Comparison of ENCODE assay signal across 1 cellular context in genomic region chr3:122383915-122384697, GRCh38.
A peak's percentile ranks its signal among the peaks of the same experiment; 100 is the strongest.
TF ChIP-seq lines count a peak whose summit lies in the region.

Gene FAM162A, plus strand, starts transcription at chr3:122384182. Its CDS starts 84 bp downstream, at chr3:122384266.

TF ChIP-seq in GM12878, 131 proteins besides CTCF, POLR2A, EP300 and RAD21 (continued from another document and continues in another):
- TF ChIP-seq POLR2AphosphoS5 (IDR thresholded peaks at IDR 0.05; ENCODE audit: low read length) (peak; percentile 95), NBN (IDR thresholded peaks at IDR 0.05) (peak; percentile 86), HDAC2 (IDR thresholded peaks at IDR 0.05) (no peak), NR2C1 (IDR thresholded peaks at IDR 0.05) (no peak), GATAD2B (conservative IDR thresholded peaks at IDR 0.05; ENCODE audit: low read depth) (peak; percentile 95), SPI1 (IDR thresholded peaks at IDR 0.05; ENCODE audit: borderline replicate concordance, insufficient read depth, low read depth, low read length) (peak; percentile 60), TBL1XR1 (IDR thresholded peaks at IDR 0.05; ENCODE audit: low read depth, low read length) (peak; percentile 3; the same call in 1 of the 2 replicates), CBX5 (IDR thresholded peaks at IDR 0.05; ENCODE audit: low read depth) (no peak), NRF1 (conservative IDR thresholded peaks at IDR 0.05; ENCODE audit: low read depth, low read length) (peak; percentile 47; the same call in 1 of the 2 replicates), RELB (IDR thresholded peaks at IDR 0.05; ENCODE audit: low read depth) (peak; percentile 87), SRF (IDR thresholded peaks at IDR 0.05; ENCODE audit: low read depth in 2 of 2, low read length in 2 of 2) (no peak), PAX5 (IDR thresholded peaks at IDR 0.05; ENCODE audit: borderline replicate concordance, low read depth, low read length) (peak; percentile 61; the same call in 1 of the 2 replicates), YY1 (IDR thresholded peaks at IDR 0.05; ENCODE audit: low read depth, low read length) (peak; percentile 91), PAX8 (IDR thresholded peaks at IDR 0.05) (no peak), BCL3 (IDR thresholded peaks at IDR 0.05; ENCODE audit: borderline replicate concordance, insufficient read depth, low read depth, low read length, poor library complexity, severe bottlenecking) (no peak), TCF3 (IDR thresholded peaks at IDR 0.05; ENCODE audit: borderline replicate concordance, insufficient read depth, low read depth, low read length) (peak; percentile 46; the same call in 1 of the 2 replicates), CREM (IDR thresholded peaks at IDR 0.05; ENCODE audit: low read depth) (peak; percentile 69; the same call in 1 of the 2 replicates), ATF7 (IDR thresholded peaks at IDR 0.05; ENCODE audit: low read depth) (peak; percentile 62; the same call in 1 of the 2 replicates), MEF2A (IDR thresholded peaks at IDR 0.05; ENCODE audit: insufficient read depth, low read depth, low read length) (no peak), IRF5 (IDR thresholded peaks at IDR 0.05; ENCODE audit: borderline replicate concordance) (no peak), ZNF207 (IDR thresholded peaks at IDR 0.05; ENCODE audit: borderline replicate concordance) (peak; percentile 54; the same call in 1 of the 2 replicates), HDGF (IDR thresholded peaks at IDR 0.05) (peak; percentile 85; the same call in 1 of the 2 replicates), ZNF217 (IDR thresholded peaks at IDR 0.05) (0 out of 2 replicates have a peak, but pooled peaks have one; percentile 46), POU2F2 (IDR thresholded peaks at IDR 0.05; ENCODE audit: borderline replicate concordance, low read depth, low read length) (peak; percentile 50; the same call in 2 of the 3 replicates), LARP7 (IDR thresholded peaks at IDR 0.05) (peak; percentile 89), TAF1 (IDR thresholded peaks at IDR 0.05; ENCODE audit: borderline replicate concordance, low read depth, low read length) (peak; percentile 71), IKZF1 (conservative IDR thresholded peaks at IDR 0.05) (peak; percentile 97), EGR1 (IDR thresholded peaks at IDR 0.05; ENCODE audit: borderline replicate concordance in 1 of 2, low read depth in 2 of 2, low read length in 2 of 2) (peak; percentile 51 to 90; a peak in 2 of 3 replicates), SMAD1 (IDR thresholded peaks at IDR 0.05; ENCODE audit: low read depth, partially characterized antibody) (no peak), RAD51 (IDR thresholded peaks at IDR 0.05) (no peak), BACH1 (IDR thresholded peaks at IDR 0.05; ENCODE audit: borderline replicate concordance) (peak; percentile 92; the same call in 1 of the 2 replicates), STAT1 (conservative IDR thresholded peaks at IDR 0.05) (peak; percentile 81; the same call in 1 of the 2 replicates)
- TF ChIP-seq, protein P1, sequence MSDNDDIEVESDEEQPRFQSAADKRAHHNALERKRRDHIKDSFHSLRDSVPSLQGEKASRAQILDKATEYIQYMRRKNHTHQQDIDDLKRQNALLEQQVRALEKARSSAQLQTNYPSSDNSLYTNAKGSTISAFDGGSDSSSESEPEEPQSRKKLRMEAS (IDR thresholded peaks at IDR 0.05; ENCODE audit: low read depth, low read length) = peak; percentile 95
- TF ChIP-seq, protein P2, sequence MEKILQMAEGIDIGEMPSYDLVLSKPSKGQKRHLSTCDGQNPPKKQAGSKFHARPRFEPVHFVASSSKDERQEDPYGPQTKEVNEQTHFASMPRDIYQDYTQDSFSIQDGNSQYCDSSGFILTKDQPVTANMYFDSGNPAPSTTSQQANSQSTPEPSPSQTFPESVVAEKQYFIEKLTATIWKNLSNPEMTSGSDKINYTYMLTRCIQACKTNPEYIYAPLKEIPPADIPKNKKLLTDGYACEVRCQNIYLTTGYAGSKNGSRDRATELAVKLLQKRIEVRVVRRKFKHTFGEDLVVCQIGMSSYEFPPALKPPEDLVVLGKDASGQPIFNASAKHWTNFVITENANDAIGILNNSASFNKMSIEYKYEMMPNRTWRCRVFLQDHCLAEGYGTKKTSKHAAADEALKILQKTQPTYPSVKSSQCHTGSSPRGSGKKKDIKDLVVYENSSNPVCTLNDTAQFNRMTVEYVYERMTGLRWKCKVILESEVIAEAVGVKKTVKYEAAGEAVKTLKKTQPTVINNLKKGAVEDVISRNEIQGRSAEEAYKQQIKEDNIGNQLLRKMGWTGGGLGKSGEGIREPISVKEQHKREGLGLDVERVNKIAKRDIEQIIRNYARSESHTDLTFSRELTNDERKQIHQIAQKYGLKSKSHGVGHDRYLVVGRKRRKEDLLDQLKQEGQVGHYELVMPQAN (conservative IDR thresholded peaks at IDR 0.05) = peak; percentile 80; the same call in 1 of the 2 replicates
- TF ChIP-seq, protein P3, sequence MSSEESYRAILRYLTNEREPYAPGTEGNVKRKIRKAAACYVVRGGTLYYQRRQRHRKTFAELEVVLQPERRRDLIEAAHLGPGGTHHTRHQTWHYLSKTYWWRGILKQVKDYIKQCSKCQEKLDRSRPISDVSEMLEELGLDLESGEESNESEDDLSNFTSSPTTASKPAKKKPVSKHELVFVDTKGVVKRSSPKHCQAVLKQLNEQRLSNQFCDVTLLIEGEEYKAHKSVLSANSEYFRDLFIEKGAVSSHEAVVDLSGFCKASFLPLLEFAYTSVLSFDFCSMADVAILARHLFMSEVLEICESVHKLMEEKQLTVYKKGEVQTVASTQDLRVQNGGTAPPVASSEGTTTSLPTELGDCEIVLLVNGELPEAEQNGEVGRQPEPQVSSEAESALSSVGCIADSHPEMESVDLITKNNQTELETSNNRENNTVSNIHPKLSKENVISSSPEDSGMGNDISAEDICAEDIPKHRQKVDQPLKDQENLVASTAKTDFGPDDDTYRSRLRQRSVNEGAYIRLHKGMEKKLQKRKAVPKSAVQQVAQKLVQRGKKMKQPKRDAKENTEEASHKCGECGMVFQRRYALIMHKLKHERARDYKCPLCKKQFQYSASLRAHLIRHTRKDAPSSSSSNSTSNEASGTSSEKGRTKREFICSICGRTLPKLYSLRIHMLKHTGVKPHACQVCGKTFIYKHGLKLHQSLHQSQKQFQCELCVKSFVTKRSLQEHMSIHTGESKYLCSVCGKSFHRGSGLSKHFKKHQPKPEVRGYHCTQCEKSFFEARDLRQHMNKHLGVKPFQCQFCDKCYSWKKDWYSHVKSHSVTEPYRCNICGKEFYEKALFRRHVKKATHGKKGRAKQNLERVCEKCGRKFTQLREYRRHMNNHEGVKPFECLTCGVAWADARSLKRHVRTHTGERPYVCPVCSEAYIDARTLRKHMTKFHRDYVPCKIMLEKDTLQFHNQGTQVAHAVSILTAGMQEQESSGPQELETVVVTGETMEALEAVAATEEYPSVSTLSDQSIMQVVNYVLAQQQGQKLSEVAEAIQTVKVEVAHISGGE (CRISPR knock-in tag; IDR thresholded peaks at IDR 0.05) = no peak
- TF ChIP-seq, protein P4, sequence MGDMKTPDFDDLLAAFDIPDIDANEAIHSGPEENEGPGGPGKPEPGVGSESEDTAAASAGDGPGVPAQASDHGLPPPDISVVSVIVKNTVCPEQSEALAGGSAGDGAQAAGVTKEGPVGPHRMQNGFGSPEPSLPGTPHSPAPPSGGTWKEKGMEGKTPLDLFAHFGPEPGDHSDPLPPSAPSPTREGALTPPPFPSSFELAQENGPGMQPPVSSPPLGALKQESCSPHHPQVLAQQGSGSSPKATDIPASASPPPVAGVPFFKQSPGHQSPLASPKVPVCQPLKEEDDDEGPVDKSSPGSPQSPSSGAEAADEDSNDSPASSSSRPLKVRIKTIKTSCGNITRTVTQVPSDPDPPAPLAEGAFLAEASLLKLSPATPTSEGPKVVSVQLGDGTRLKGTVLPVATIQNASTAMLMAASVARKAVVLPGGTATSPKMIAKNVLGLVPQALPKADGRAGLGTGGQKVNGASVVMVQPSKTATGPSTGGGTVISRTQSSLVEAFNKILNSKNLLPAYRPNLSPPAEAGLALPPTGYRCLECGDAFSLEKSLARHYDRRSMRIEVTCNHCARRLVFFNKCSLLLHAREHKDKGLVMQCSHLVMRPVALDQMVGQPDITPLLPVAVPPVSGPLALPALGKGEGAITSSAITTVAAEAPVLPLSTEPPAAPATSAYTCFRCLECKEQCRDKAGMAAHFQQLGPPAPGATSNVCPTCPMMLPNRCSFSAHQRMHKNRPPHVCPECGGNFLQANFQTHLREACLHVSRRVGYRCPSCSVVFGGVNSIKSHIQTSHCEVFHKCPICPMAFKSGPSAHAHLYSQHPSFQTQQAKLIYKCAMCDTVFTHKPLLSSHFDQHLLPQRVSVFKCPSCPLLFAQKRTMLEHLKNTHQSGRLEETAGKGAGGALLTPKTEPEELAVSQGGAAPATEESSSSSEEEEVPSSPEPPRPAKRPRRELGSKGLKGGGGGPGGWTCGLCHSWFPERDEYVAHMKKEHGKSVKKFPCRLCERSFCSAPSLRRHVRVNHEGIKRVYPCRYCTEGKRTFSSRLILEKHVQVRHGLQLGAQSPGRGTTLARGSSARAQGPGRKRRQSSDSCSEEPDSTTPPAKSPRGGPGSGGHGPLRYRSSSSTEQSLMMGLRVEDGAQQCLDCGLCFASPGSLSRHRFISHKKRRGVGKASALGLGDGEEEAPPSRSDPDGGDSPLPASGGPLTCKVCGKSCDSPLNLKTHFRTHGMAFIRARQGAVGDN (IDR thresholded peaks at IDR 0.05) = peak; percentile 97
- TF ChIP-seq, protein P5, sequence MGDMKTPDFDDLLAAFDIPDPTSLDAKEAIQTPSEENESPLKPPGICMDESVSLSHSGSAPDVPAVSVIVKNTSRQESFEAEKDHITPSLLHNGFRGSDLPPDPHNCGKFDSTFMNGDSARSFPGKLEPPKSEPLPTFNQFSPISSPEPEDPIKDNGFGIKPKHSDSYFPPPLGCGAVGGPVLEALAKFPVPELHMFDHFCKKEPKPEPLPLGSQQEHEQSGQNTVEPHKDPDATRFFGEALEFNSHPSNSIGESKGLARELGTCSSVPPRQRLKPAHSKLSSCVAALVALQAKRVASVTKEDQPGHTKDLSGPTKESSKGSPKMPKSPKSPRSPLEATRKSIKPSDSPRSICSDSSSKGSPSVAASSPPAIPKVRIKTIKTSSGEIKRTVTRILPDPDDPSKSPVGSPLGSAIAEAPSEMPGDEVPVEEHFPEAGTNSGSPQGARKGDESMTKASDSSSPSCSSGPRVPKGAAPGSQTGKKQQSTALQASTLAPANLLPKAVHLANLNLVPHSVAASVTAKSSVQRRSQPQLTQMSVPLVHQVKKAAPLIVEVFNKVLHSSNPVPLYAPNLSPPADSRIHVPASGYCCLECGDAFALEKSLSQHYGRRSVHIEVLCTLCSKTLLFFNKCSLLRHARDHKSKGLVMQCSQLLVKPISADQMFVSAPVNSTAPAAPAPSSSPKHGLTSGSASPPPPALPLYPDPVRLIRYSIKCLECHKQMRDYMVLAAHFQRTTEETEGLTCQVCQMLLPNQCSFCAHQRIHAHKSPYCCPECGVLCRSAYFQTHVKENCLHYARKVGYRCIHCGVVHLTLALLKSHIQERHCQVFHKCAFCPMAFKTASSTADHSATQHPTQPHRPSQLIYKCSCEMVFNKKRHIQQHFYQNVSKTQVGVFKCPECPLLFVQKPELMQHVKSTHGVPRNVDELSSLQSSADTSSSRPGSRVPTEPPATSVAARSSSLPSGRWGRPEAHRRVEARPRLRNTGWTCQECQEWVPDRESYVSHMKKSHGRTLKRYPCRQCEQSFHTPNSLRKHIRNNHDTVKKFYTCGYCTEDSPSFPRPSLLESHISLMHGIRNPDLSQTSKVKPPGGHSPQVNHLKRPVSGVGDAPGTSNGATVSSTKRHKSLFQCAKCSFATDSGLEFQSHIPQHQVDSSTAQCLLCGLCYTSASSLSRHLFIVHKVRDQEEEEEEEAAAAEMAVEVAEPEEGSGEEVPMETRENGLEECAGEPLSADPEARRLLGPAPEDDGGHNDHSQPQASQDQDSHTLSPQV (IDR thresholded peaks at IDR 0.05) = peak; percentile 42; the same call in 1 of the 2 replicates
